Comparison of ENCODE assay signal across 10 cellular contexts in genomic region chr14:24674204-24674970, GRCh38. TPM values are rescaled to one million over a fixed set of nuclear protein-coding genes. Genes with fewer than 3 reads are reported as not detected.
DNase-seq lines count a peak whose midpoint lies in the region; ATAC-seq, FAIRE-seq and TF ChIP-seq lines count a peak whose summit lies in the region.
"Had no signal": no experiment of that assay in that cellular context is flagged by ENCODE, and none has a peak within 500 bp of the region (broad histone marks: within the 10 kb centered on the region; RNA-seq: fewer than 3 reads in every experiment).

No MANE protein-coding gene starts in this region.

- H3K36me3 ChIP-seq in neutrophil, result no peaks in the 10 kb centered on the region
- no peaks in the 10 kb centered on the region for H3K36me3 ChIP-seq in kidney (ENCODE audit: control insufficient read depth in 1 of 2, insufficient read depth in 2 of 2, low read length in 2 of 2)
- H3K36me3 ChIP-seq: heart left ventricle had no signal

- H3K4me1 ChIP-seq in neutrophil (ENCODE audit: control insufficient read depth in 1 of 2, insufficient read depth in 1 of 2, low read depth in 1 of 2, low read length in 1 of 2) (peaks cover 26 to 30% of the 10 kb centered on the region in 2 experiments), kidney (ENCODE audit: control insufficient read depth in 1 of 2, insufficient read depth in 1 of 2, low read depth in 1 of 2, low read length in 2 of 2) (no peaks in the 10 kb centered on the region)

- no peaks in the 10 kb centered on the region for H3K27me3 ChIP-seq in neutrophil

- FAIRE-seq in D721Med (lab: Jason Lieb, UNC) (no peak), kidney (lab: Jason Lieb, UNC) (no peak)

- H3K27ac ChIP-seq in neutrophil, result peak overlapping the region; percentile 61
- no peak overlapping the region for H3K27ac ChIP-seq in kidney (ENCODE audit: low read depth in 2 of 2, low read length in 2 of 2)

- ATAC-seq in GM19023 (IDR thresholded peaks at IDR 0.05; ENCODE audit: unreplicated experiment), result peak; percentile 57
- peak; percentile 53 for ATAC-seq in HG02938 (IDR thresholded peaks at IDR 0.05; ENCODE audit: unreplicated experiment)

- TF ChIP-seq CTCF in neutrophil (IDR thresholded peaks at IDR 0.05) (no peak), GM10266 (IDR thresholded peaks at IDR 0.05; ENCODE audit: control insufficient read depth, insufficient read depth, low read depth, missing control alignments) (no peak), D721Med (IDR thresholded peaks at IDR 0.05; ENCODE audit: insufficient read depth, missing control alignments) (no peak), kidney (IDR thresholded peaks at IDR 0.05; ENCODE audit: borderline replicate concordance, extremely low read depth, insufficient read depth) (no peak)

- intact Hi-C loops in kidney (cut with DNase I), result no loop called here

- H3K9me3 ChIP-seq in neutrophil (no peaks in the 10 kb centered on the region), kidney (ENCODE audit: control insufficient read depth in 1 of 2, low read length in 2 of 2) (no peaks in the 10 kb centered on the region)
- H3K9me3 ChIP-seq: heart left ventricle had no signal

- no peak overlapping the region for H3K9ac ChIP-seq in kidney (ENCODE audit: low read length in 2 of 2)

- H3K4me3 ChIP-seq in neutrophil (ENCODE audit: low read depth in 1 of 2, low read length in 1 of 2) (peak overlapping the region; percentile 16), kidney (ENCODE audit: low read length in 2 of 2) (no peak overlapping the region)

- DNase-seq in T-helper 1 cell, result peak in 3 of 5 donors; percentile 24 to 80 (median 30)
- DNase-seq in GM10266 (ENCODE audit: extremely low spot score), result no peak
- DNase-seq in D721Med (ENCODE audit: insufficient read length, low spot score), result no peak
- DNase-seq in NCI-H524 (lab: John Stamatoyannopoulos, UW), result no peak
- no peak for DNase-seq in kidney
- DNase-seq: heart left ventricle had no signal

RNA-seq across cellular contexts. Expression of gene GZMB, which starts 40.4 kb away (rescaled TPM):
- total RNA-seq in kidney, result 1.6 TPM
- polyA plus RNA-seq in kidney (ENCODE audit: insufficient read depth, low read depth, low replicate concordance), result 0.86 TPM
- total RNA-seq: SK-MEL-5 had no signal

Comparison
In these comparisons a context has a peak if more than half of its experiments do, and no peak if none do; other contexts are left out.
1. DNase-seq: peak in T-helper 1 cell (3 of 5); none in GM10266 (single experiment), D721Med (single experiment), NCI-H524 (0 of 2) and kidney (single experiment).
2. H3K4me3 ChIP-seq: peak in neutrophil (2 of 2); none in kidney (0 of 2).